ENCODE assay signal across 8 cellular contexts in the genomic region with DNA sequence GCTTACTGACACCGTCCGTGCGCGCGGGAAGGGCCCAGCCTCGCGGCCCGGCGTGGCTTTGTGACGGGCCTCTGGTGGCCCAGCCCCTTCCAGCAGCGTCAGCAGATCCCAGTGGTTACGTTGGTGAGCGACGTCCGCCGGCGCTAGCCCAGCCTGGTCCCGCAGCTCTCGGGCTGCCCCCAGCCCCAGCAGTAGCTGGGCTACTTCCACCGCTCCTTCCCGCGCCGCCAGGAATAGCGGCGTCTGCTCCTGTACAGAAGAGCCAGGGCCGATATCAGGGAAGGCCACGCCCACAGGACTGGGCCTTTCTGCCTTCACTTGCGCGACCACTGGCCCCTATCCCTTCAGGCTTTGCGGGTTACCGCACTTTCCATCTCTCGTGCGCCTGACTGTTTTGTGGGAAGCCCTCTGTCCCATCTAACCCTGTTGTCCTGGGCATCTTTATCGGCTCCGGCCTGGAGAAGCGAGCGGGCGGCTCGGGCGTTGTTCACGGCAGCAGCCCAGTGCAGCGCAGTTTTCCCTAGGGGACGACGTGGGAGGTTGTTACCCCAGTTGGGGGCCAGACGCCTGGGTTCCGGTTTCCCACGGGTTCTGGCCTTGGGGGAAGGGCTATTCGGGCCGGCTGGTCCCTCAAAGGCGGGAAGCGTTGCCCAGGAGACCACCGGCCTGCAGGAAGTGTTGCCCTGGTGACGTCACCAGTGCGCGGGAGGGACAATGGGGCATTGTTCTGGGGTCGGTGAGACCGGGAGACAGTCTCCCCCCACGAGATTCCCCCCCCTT. TPM values are rescaled to one million over a fixed set of nuclear protein-coding genes. Genes with fewer than 3 reads are reported as not detected.
A peak's percentile ranks its signal among the peaks of the same experiment; 100 is the strongest.
DNase-seq lines count a peak whose midpoint lies in the region; ATAC-seq and TF ChIP-seq lines count a peak whose summit lies in the region.

No MANE protein-coding gene starts in this region.

- peak overlapping the region; percentile 98 for H3K4me3 Mint-ChIP-seq in natural killer cell

- intact Hi-C loops in natural killer cell (cut with micrococcal nuclease), result loop anchor here (1.0 to 10.0 kb wide), 6 partner anchors 18 to 776 kb away; partner anchors contain the start of genes ATF6B, DXO, PPT2 and PSMB8

- peaks cover 2% of the 10 kb centered on the region for H3K36me3 ChIP-seq in OCI-LY3 (replicated peaks; ENCODE audit: low read depth, low read length)

- peak overlapping the region; percentile 83 for H3K4me2 ChIP-seq in OCI-LY3 (ENCODE audit: low read length)

- no peaks in the 10 kb centered on the region for H3K9me3 Mint-ChIP-seq in natural killer cell

- peaks cover 34% of the 10 kb centered on the region for H3K4me1 ChIP-seq in OCI-LY3 (ENCODE audit: low read length)

- DNase-seq in DMS114 treated with DMSO at 0.1 percent for 48 hours (lab: John Stamatoyannopoulos, UW; ENCODE audit: unreplicated experiment) (peak; percentile 69), HT1080 (ENCODE audit: low read depth) (peak; percentile 91), fibroblast of the conjunctiva (ENCODE audit: low read depth) (peak; percentile 70), natural killer cell (peak; percentile 68)
- peak; percentile 46 for DNase-seq in activated T-helper 9 cell treated with anti-CD3 and anti-CD28 coated beads, Interleukin-2, amount 50 U/mL, for 16 hours (ENCODE audit: low read depth)

- ATAC-seq in GM21360 (IDR thresholded peaks at IDR 0.05; ENCODE audit: unreplicated experiment) (peak; percentile 65), natural killer cell (peak; percentile 1 to 3 (median 3))

- no peaks in the 10 kb centered on the region for H3K9me3 ChIP-seq in OCI-LY3 (ENCODE audit: insufficient read depth, low read length)

- no peaks in the 10 kb centered on the region for H3K27me3 ChIP-seq in OCI-LY3 (ENCODE audit: low read depth, low read length)

- peaks cover 13% of the 10 kb centered on the region for H3K79me2 ChIP-seq in OCI-LY3 (ENCODE audit: low read length)

- no peaks in the 10 kb centered on the region for H3K27me3 Mint-ChIP-seq in natural killer cell (ENCODE audit: low read depth in 2 of 2)

- peak overlapping the region; percentile 99 for H3K27ac Mint-ChIP-seq in natural killer cell

- peak overlapping the region; percentile 92 for H3K4me3 ChIP-seq in OCI-LY3 (ENCODE audit: low read length)

- TF ChIP-seq CTCF in OCI-LY3 (IDR thresholded peaks at IDR 0.05; ENCODE audit: low read depth, low read length) (no peak), natural killer cell (IDR thresholded peaks at IDR 0.05) (no peak)

- no peaks in the 10 kb centered on the region for H4K20me1 ChIP-seq in OCI-LY3 (ENCODE audit: insufficient read depth, low read length)

- H3K9ac ChIP-seq in OCI-LY3 (ENCODE audit: low read length), result peak overlapping the region; percentile 98

- H3K36me3 Mint-ChIP-seq in natural killer cell, result no peaks in the 10 kb centered on the region

- H3K27ac ChIP-seq in OCI-LY3 (ENCODE audit: low read length), result peak overlapping the region; percentile 86
- peak overlapping the region; percentile 100 for H3K27ac ChIP-seq in temporal lobe (ENCODE audit: low read depth, low read length)

- no peak overlapping the region; the same call in 1 of the 2 replicates for H2AFZ ChIP-seq in OCI-LY3 (ENCODE audit: low read depth, low read length)

- H3K4me1 Mint-ChIP-seq in natural killer cell, result peaks cover 44 to 61% of the 10 kb centered on the region in 2 donors

RNA-seq across cellular contexts. Expression of gene GPSM3, which starts 3.6 kb away (rescaled TPM):
- total RNA-seq in HT1080 (2014; rRNA removed; shearing (Covaris generic)), result 59.9 and 80.6 TPM in 2 replicates
- polyA plus RNA-seq in HT1080 (2015; cell fraction: cytosol; rRNA removed), result 39.9 and 46.3 TPM in 2 replicates
- 20.4 and 20.6 TPM in 2 replicates for polyA plus RNA-seq in HT1080 (2015; cell fraction: nucleus; rRNA removed)
- total RNA-seq in natural killer cell, result 100 to 1,000 TPM; 216 to 240 (median 221) TPM
- 0.49 TPM for total RNA-seq in temporal lobe

RNA-seq across cellular contexts. Expression of gene PBX2, which starts 6.1 kb away (rescaled TPM):
- total RNA-seq in HT1080 (2014; rRNA removed; shearing (Covaris generic)), result 28.9 and 31.4 TPM in 2 replicates
- polyA plus RNA-seq in HT1080 (2015; cell fraction: cytosol; rRNA removed), result 43.3 and 47.1 TPM in 2 replicates
- 126 and 127 TPM in 2 replicates for polyA plus RNA-seq in HT1080 (2015; cell fraction: nucleus; rRNA removed)
- total RNA-seq in natural killer cell (100 to 1,000 TPM; 111 to 116 (median 112) TPM), temporal lobe (21.4 TPM)

RNA-seq across cellular contexts. Expression of gene AGER, which starts 12.0 kb away (rescaled TPM):
- 1.3 TPM in 1 of 2 replicates, not detected in the other for total RNA-seq in HT1080 (2014; rRNA removed; shearing (Covaris generic))
- 1.3 and 1.4 TPM in 2 replicates for polyA plus RNA-seq in HT1080 (2015; cell fraction: cytosol; rRNA removed)
- 25.6 and 28.6 TPM in 2 replicates for polyA plus RNA-seq in HT1080 (2015; cell fraction: nucleus; rRNA removed)
- total RNA-seq in natural killer cell, result 10 to 100 TPM; 19.0 to 25.1 (median 22.9) TPM
- total RNA-seq in temporal lobe, result 0.98 TPM

RNA-seq across cellular contexts. Expression of gene RNF5, which starts 17.9 kb away (rescaled TPM):
- 44.9 and 56.0 TPM in 2 replicates for total RNA-seq in HT1080 (2014; rRNA removed; shearing (Covaris generic))
- 74.1 and 83.5 TPM in 2 replicates for polyA plus RNA-seq in HT1080 (2015; cell fraction: cytosol; rRNA removed)
- polyA plus RNA-seq in HT1080 (2015; cell fraction: nucleus; rRNA removed), result 34.0 and 47.2 TPM in 2 replicates
- total RNA-seq in natural killer cell (10 to 100 TPM; 35.1 to 39.2 (median 36.6) TPM), temporal lobe (61.5 TPM)

RNA-seq across cellular contexts. Expression of gene AGPAT1, which starts 20.2 kb away (rescaled TPM):
- total RNA-seq in HT1080 (2014; rRNA removed; shearing (Covaris generic)), result 55.3 and 89.2 TPM in 2 replicates
- 91.4 and 93.7 TPM in 2 replicates for polyA plus RNA-seq in HT1080 (2015; cell fraction: cytosol; rRNA removed)
- polyA plus RNA-seq in HT1080 (2015; cell fraction: nucleus; rRNA removed), result 36.6 and 42.4 TPM in 2 replicates
- total RNA-seq in natural killer cell (10 to 100 TPM; 29.5 to 31.9 (median 31.2) TPM), temporal lobe (17.5 TPM)

Comparison
In these comparisons a context has a peak if more than half of its experiments do, and no peak if none do; other contexts are left out.
1. Peak in every context shown above with its lines: DNase-seq, ATAC-seq, H3K4me3 ChIP-seq and H3K27ac ChIP-seq.
2. RNA of gene GPSM3, which starts 3.6 kb away (total RNA-seq): 216 to 240 TPM in natural killer cell and 59.9 to 80.6 TPM in HT1080; 0.49 TPM in temporal lobe (single experiment); every median in the first group is over 10 times any median in the second.